Comparison of ENCODE assay signal across 8 cellular contexts in the genomic region with DNA sequence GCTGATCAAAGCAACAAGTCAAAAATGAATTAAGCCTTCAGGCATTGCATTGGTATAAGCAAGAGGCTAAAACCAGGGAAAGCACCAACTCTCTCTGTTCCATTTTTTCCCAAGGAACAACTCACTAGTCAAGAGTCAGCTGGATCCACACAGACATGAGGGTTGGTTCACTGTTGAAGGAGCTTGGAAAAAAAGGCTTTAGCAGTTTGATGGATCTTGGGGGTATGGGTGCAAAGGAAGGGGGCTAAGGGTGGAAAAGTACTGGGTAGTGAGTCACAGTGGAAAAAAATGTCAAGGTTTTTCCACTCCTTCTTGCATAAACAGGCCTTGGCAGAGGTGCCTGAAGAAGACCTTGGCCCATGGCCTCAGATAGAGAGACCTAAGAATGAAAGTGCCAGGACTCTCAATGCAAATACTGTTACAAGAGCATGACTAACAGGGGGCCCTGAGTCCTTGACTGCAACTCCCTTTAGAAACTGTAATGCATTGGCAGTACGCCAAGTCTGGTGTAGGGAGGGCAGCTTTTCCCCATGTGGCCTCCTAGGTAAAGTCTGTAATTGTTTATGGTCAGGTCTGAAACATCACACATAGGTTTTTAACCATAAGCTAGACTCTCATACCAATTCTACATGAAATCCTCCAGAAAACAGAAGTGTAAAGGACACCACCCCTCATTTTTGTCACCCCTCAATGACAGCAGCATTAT. TPM values are rescaled to one million over a fixed set of nuclear protein-coding genes. Genes with fewer than 3 reads are reported as not detected.
DNase-seq lines count a peak whose midpoint lies in the region; ATAC-seq, FAIRE-seq and TF ChIP-seq lines count a peak whose summit lies in the region.

No MANE protein-coding gene starts in this region.

- WGBS in small intestine, 3 donors, result 20 to 67% (median 27%) methylated on average over 1 of the region's 1 CpG

- H4K20me1 ChIP-seq in PC-3 (ENCODE audit: low read length), result no peaks in the 10 kb centered on the region

- H3K4me3 Mint-ChIP-seq in brain, result no peak overlapping the region
- H3K4me3 Mint-ChIP-seq in CD8-positive, alpha-beta memory T cell, result no peak overlapping the region

- peak; percentile 70 for DNase-seq in GM10266 (ENCODE audit: extremely low spot score)
- DNase-seq in HPDE6-E6E7 (ENCODE audit: extremely low spot score), result peak; percentile 90
- peak; percentile 80 for DNase-seq in PC-3
- DNase-seq in small intestine, result peak; percentile 69
- DNase-seq in WERI-Rb-1, result no peak
- DNase-seq in CD8-positive, alpha-beta memory T cell, result no peak

- no TSS peak for BruUV-seq in PC-3 (replicated peaks; lab: Mats Ljungman, UMichigan)

- FAIRE-seq in small intestine (lab: Jason Lieb, UNC), result no peak

- CTCF ChIA-PET in PC-3 (lab: Charles Lee), result interaction anchor here (0.6 kb wide), 1 partner anchor 1405 kb away, joined by 4 read pairs; no protein-coding TSS in a partner anchor
- CTCF ChIA-PET in CD8-positive, alpha-beta memory T cell (lab: Charles Lee), result no interaction called here

- H3K27me3 Mint-ChIP-seq in brain, result no peaks in the 10 kb centered on the region
- no peaks in the 10 kb centered on the region for H3K27me3 Mint-ChIP-seq in CD8-positive, alpha-beta memory T cell

- H3K79me2 ChIP-seq in PC-3 (ENCODE audit: low read length), result no peaks in the 10 kb centered on the region

- H3K27ac ChIP-seq in PC-3 (ENCODE audit: low read length) (peak overlapping the region; percentile 52), small intestine (ENCODE audit: low read depth in 1 of 2, low read length in 1 of 2) (no peak overlapping the region), WERI-Rb-1 (no peak overlapping the region)
- H3K27ac ChIP-seq in CD8-positive, alpha-beta memory T cell (ENCODE audit: low read depth, low read length), result no peak overlapping the region

- H3K4me2 ChIP-seq in PC-3 (ENCODE audit: low read length), result peak overlapping the region; percentile 22; the same call in 1 of the 2 replicates

- H3K27me3 ChIP-seq in PC-3 (ENCODE audit: low read length) (no peaks in the 10 kb centered on the region), small intestine (ENCODE audit: control insufficient read depth in 2 of 2, insufficient read depth in 2 of 2, low read length in 2 of 2) (no peaks in the 10 kb centered on the region), WERI-Rb-1 (ENCODE audit: insufficient read depth, low read depth, severe bottlenecking) (no peaks in the 10 kb centered on the region)
- H3K27me3 ChIP-seq in CD8-positive, alpha-beta memory T cell (ENCODE audit: insufficient read depth, low read length, poor library complexity, severe bottlenecking), result no peaks in the 10 kb centered on the region

- H3K36me3 ChIP-seq in PC-3 (ENCODE audit: low read depth, low read length), result peaks cover 16% of the 10 kb centered on the region
- H3K36me3 ChIP-seq in small intestine (ENCODE audit: control insufficient read depth in 2 of 2, insufficient read depth in 2 of 2, low read length in 2 of 2), result peaks cover 6 to 7% of the 10 kb centered on the region in 2 donors
- H3K36me3 ChIP-seq in WERI-Rb-1, result peaks cover 42% of the 10 kb centered on the region
- peaks cover 12% of the 10 kb centered on the region for H3K36me3 ChIP-seq in CD8-positive, alpha-beta memory T cell (ENCODE audit: insufficient read depth, low read length)

- no peak overlapping the region for H3K4me3 ChIP-seq in PC-3 (ENCODE audit: low read length)
- H3K4me3 ChIP-seq in small intestine (ENCODE audit: low read depth in 1 of 2, low read length in 2 of 2), result no peak overlapping the region
- no peak overlapping the region for H3K4me3 ChIP-seq in WERI-Rb-1 (ENCODE audit: low read depth, low read length)
- no peak overlapping the region for H3K4me3 ChIP-seq in CD8-positive, alpha-beta memory T cell (ENCODE audit: low read length)

- intact Hi-C loops in PC-3 (cut with micrococcal nuclease), result no loop called here

- POLR2A ChIA-PET in PC-3 (lab: Charles Lee; ENCODE audit: unreplicated experiment), result no interaction called here
- POLR2A ChIA-PET in CD8-positive, alpha-beta memory T cell (lab: Charles Lee), result no interaction called here

- ATAC-seq in GM21529 (IDR thresholded peaks at IDR 0.05; ENCODE audit: unreplicated experiment) (peak; percentile 100), PC-3 (peak; percentile 81)

- peaks cover 11% of the 10 kb centered on the region for H3K4me1 Mint-ChIP-seq in brain
- peaks cover 10 to 17% (median 13%) of the 10 kb centered on the region in 3 donors for H3K4me1 Mint-ChIP-seq in CD8-positive, alpha-beta memory T cell

- H3K4me1 ChIP-seq in PC-3 (ENCODE audit: insufficient read depth, low read length) (peaks cover 17% of the 10 kb centered on the region), small intestine (ENCODE audit: control insufficient read depth in 2 of 2, insufficient read depth in 1 of 2, low read depth in 1 of 2, low read length in 1 of 2) (peaks cover 0 to 8% of the 10 kb centered on the region in 2 donors)
- no peaks in the 10 kb centered on the region for H3K4me1 ChIP-seq in CD8-positive, alpha-beta memory T cell (ENCODE audit: insufficient read depth, low read length)

- H3K9me2 ChIP-seq in PC-3 (replicated peaks; ENCODE audit: low read length), result no peaks in the 10 kb centered on the region

- peaks cover 0 to 6% (median 3%) of the 10 kb centered on the region in 5 experiments for H3K9me3 Mint-ChIP-seq in brain
- no peaks in the 10 kb centered on the region for H3K9me3 Mint-ChIP-seq in CD8-positive, alpha-beta memory T cell

- TF ChIP-seq CTCF in GM10266 (IDR thresholded peaks at IDR 0.05; ENCODE audit: control insufficient read depth, insufficient read depth, low read depth, missing control alignments) (no peak), PC-3 (conservative IDR thresholded peaks at IDR 0.05; ENCODE audit: low read depth, low read length) (no peak), brain (conservative IDR thresholded peaks at IDR 0.05) (no peak), WERI-Rb-1 (IDR thresholded peaks at IDR 0.05; ENCODE audit: low read depth, low read length) (no peak)

- H3K36me3 Mint-ChIP-seq in brain, result peaks cover 77% of the 10 kb centered on the region
- peaks cover 5 to 77% (median 31%) of the 10 kb centered on the region in 3 donors for H3K36me3 Mint-ChIP-seq in CD8-positive, alpha-beta memory T cell

- no peaks in the 10 kb centered on the region for H3F3A ChIP-seq in PC-3 (ENCODE audit: low read length, unreplicated experiment)

- H3K27ac Mint-ChIP-seq in brain, result peak overlapping the region; percentile 19 to 77 (median 69)
- H3K27ac Mint-ChIP-seq in CD8-positive, alpha-beta memory T cell, result peak overlapping the region in 4 of 8 donors; percentile 5 to 83 (median 30)

- no peak overlapping the region for H2AFZ ChIP-seq in PC-3 (ENCODE audit: low read length)

- H3K9ac ChIP-seq in PC-3 (ENCODE audit: low read length), result no peak overlapping the region

- H3K9me3 ChIP-seq in PC-3 (ENCODE audit: low read length) (no peaks in the 10 kb centered on the region), small intestine (ENCODE audit: control insufficient read depth, low read depth) (no peaks in the 10 kb centered on the region), WERI-Rb-1 (ENCODE audit: severe bottlenecking) (no peaks in the 10 kb centered on the region)
- no peaks in the 10 kb centered on the region for H3K9me3 ChIP-seq in CD8-positive, alpha-beta memory T cell (ENCODE audit: low read length)

RNA-seq across cellular contexts. Expression of a gene that starts 23.7 kb away (rescaled TPM):
- total RNA-seq in PC-3 (2014; rRNA removed), result not detected in 2 replicates
- polyA plus RNA-seq in brain (ENCODE audit: insufficient read depth, low read depth, low replicate concordance) (not detected), small intestine (not detected)
- total RNA-seq in CD8-positive, alpha-beta memory T cell, result not detected
- not detected for polyA plus RNA-seq in CD8-positive, alpha-beta memory T cell

RNA-seq across cellular contexts. Expression of a gene that starts 30.0 kb away (rescaled TPM):
- total RNA-seq in PC-3 (2014; rRNA removed), result not detected in 2 replicates
- not detected for polyA plus RNA-seq in brain (ENCODE audit: insufficient read depth, low read depth, low replicate concordance)
- not detected for polyA plus RNA-seq in small intestine
- not detected for total RNA-seq in CD8-positive, alpha-beta memory T cell
- not detected for polyA plus RNA-seq in CD8-positive, alpha-beta memory T cell

RNA-seq across cellular contexts. Expression of a gene that starts 48.1 kb away (rescaled TPM):
- 26.0 and 53.6 TPM in 2 replicates for total RNA-seq in PC-3 (2014; rRNA removed)
- polyA plus RNA-seq in brain (ENCODE audit: insufficient read depth, low read depth, low replicate concordance) (31.3 TPM), small intestine (10 to 100 TPM in 1 of 3 donors, 1 to 10 TPM in 2; 3.8 to 13.2 (median 9.7) TPM)
- 10 to 100 TPM; 36.2 to 38.7 TPM for total RNA-seq in CD8-positive, alpha-beta memory T cell
- polyA plus RNA-seq in CD8-positive, alpha-beta memory T cell, result 20.2 TPM

RNA-seq across cellular contexts. Expression of a gene that starts 48.4 kb away (rescaled TPM):
- total RNA-seq in PC-3 (2014; rRNA removed), result 4.7 and 7.8 TPM in 2 replicates
- polyA plus RNA-seq in brain (ENCODE audit: insufficient read depth, low read depth, low replicate concordance) (10.4 TPM), small intestine (10 to 100 TPM; 13.2 to 26.8 (median 14.9) TPM)
- 10 to 100 TPM; 13.7 to 15.1 TPM for total RNA-seq in CD8-positive, alpha-beta memory T cell
- 15.1 TPM for polyA plus RNA-seq in CD8-positive, alpha-beta memory T cell

Comparison
In these comparisons a context has a peak if more than half of its experiments do, and no peak if none do; other contexts are left out.
1. DNase-seq: peak in GM10266 (single experiment), HPDE6-E6E7 (single experiment), PC-3 (single experiment) and small intestine (single experiment); none in WERI-Rb-1 (single experiment) and CD8-positive, alpha-beta memory T cell (0 of 5).